15 cellular contexts compared by ENCODE assay signal in the genomic region with DNA sequence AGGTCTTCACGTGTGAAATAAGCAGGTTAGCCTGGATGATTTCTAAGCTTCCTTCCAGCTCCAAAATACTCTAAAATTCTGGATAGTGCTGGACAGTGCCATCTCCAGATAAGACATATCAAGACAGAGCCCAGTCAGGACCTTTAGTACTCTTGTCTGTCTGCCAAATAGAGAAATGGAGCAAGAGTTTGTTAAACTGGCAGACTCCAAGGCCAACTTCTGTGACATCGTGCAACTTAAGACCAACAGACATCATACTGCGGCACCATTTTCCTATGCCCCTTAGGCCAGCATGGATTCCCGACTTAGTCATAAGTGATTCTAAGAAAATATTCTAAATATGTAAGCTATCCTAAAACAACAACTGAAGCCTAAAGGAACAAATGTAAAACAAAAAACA.
DNase-seq lines count a peak whose midpoint lies in the region; ATAC-seq, FAIRE-seq and TF ChIP-seq lines count a peak whose summit lies in the region.
"Had no signal": no experiment of that assay in that cellular context is flagged by ENCODE, and none has a peak within 500 bp of the region (broad histone marks: within the 10 kb centered on the region; RNA-seq: fewer than 3 reads in every experiment).

No MANE protein-coding gene starts in this region.

- WGBS in liver: 71% methylated on average over 4 of the region's 4 CpGs
- 97% methylated on average over 4 of the region's 4 CpGs for WGBS in HepG2 (ENCODE audit: low lambda C conversion rate)

- CTCF ChIA-PET in HepG2 (lab: Yijun Ruan, JAX; ENCODE audit: low intra/inter-chr PET ratio, low total read pairs): no interaction called here

- TF ChIP-seq POLR2A in HepG2 (IDR thresholded peaks at IDR 0.05; ENCODE audit: insufficient read depth in 1 of 2, low read depth in 2 of 2, low read length in 2 of 2): no peak

- H3K9ac ChIP-seq in liver (ENCODE audit: low read depth in 1 of 2, low read length in 2 of 2) (no peak overlapping the region), HepG2 (ENCODE audit: insufficient read depth, low read depth, low read length) (no peak overlapping the region), muscle layer of colon (ENCODE audit: low read length) (no peak overlapping the region)

- H3K4me2 ChIP-seq in HepG2 (ENCODE audit: low read depth, low read length): no peak overlapping the region

- ATAC-seq in HepG2 (no peak), GM18511 (IDR thresholded peaks at IDR 0.05; ENCODE audit: unreplicated experiment) (no peak), HG02759 (IDR thresholded peaks at IDR 0.05; ENCODE audit: unreplicated experiment) (no peak)
- no peak for ATAC-seq in stimulated activated memory B cell treated with anti-CD40 and anti-IgM and Interleukin-4, amounts not matched to agents 10 μg/mL and 1 μg/mL and 100 μg/mL, for 72 hours

- BruUV-seq in HepG2 (replicated peaks; lab: Mats Ljungman, UMichigan): no TSS peak

- no peaks in the 10 kb centered on the region for H3K36me3 ChIP-seq in liver (ENCODE audit: control insufficient read depth in 4 of 4, insufficient read depth in 3 of 4, low read depth in 1 of 4, low read length in 3 of 4)
- H3K36me3 ChIP-seq in HepG2 (replicated peaks in 1 of 2; ENCODE audit: control insufficient read depth in 1 of 2, insufficient read depth in 2 of 2, low read length in 2 of 2): no peaks in the 10 kb centered on the region; a peak in 1 of 5 replicates
- no peaks in the 10 kb centered on the region for H3K36me3 ChIP-seq in muscle layer of colon (ENCODE audit: insufficient read depth, low read length)
- H3K36me3 ChIP-seq: ascending aorta had no signal

- POLR2A ChIA-PET in HepG2 (lab: Yijun Ruan, JAX): no interaction called here

- H3K9me3 Mint-ChIP-seq in stimulated activated memory B cell treated with anti-CD40 and anti-IgM and Interleukin-4, amounts not matched to agents 10 μg/mL and 1 μg/mL and 100 μg/mL, for 72 hours: no peaks in the 10 kb centered on the region

- H3K27ac Mint-ChIP-seq in stimulated activated memory B cell treated with anti-CD40 and anti-IgM and Interleukin-4, amounts not matched to agents 10 μg/mL and 1 μg/mL and 100 μg/mL, for 72 hours: no peak overlapping the region

- H3K4me1 Mint-ChIP-seq in stimulated activated memory B cell treated with anti-CD40 and anti-IgM and Interleukin-4, amounts not matched to agents 10 μg/mL and 1 μg/mL and 100 μg/mL, for 72 hours: peaks cover 55% of the 10 kb centered on the region

- no peaks in the 10 kb centered on the region for H3K27me3 Mint-ChIP-seq in stimulated activated memory B cell treated with anti-CD40 and anti-IgM and Interleukin-4, amounts not matched to agents 10 μg/mL and 1 μg/mL and 100 μg/mL, for 72 hours

- FAIRE-seq in HepG2 (lab: Jason Lieb, UNC): no peak
- FAIRE-seq: RCC 7860 had no signal

- no peak for TF ChIP-seq CTCF in liver (IDR thresholded peaks at IDR 0.05; ENCODE audit: low read depth, low read length, missing input control)
- no peak for TF ChIP-seq CTCF in HepG2 (CRISPR knock-in tag; IDR thresholded peaks at IDR 0.05)

- intact Hi-C loops in HepG2 (cut with micrococcal nuclease; ENCODE audit: unreplicated experiment): no loop called here

- H3K4me3 Mint-ChIP-seq in stimulated activated memory B cell treated with anti-CD40 and anti-IgM and Interleukin-4, amounts not matched to agents 10 μg/mL and 1 μg/mL and 100 μg/mL, for 72 hours: no peak overlapping the region

- DNase-seq in HepG2 (ENCODE audit: low spot score): no peak
- DNase-seq in epithelial cell of prostate (ENCODE audit: low read depth, low spot score): no peak
- DNase-seq in activated T-cell treated with anti-CD3 and anti-CD28 coated beads for 4 hours: no peak
- DNase-seq: ACHN; activated CD8-positive, alpha-beta memory T cell treated with anti-CD3 and anti-CD28 coated beads, Interleukin-2, amount 50 U/mL, for 4 hours; islet precursor cell; NCI-H345; stimulated activated CD4-positive, alpha-beta T cell treated with anti-CD3 and anti-CD28 coated beads, Interleukin-4, amount 100 ng/mL, for 24 hours had no signal

- no peak overlapping the region for H2AFZ ChIP-seq in HepG2 (ENCODE audit: low read length)

- TF ChIP-seq RAD21 in liver (IDR thresholded peaks at IDR 0.05) (no peak), HepG2 (CRISPR knock-in tag; IDR thresholded peaks at IDR 0.05) (no peak)

- H3K79me2 ChIP-seq in HepG2 (ENCODE audit: insufficient read depth, low read length): peaks cover 19% of the 10 kb centered on the region

- H3K9me3 ChIP-seq in liver (ENCODE audit: control insufficient read depth in 4 of 4, low read length in 3 of 4) (no peaks in the 10 kb centered on the region), HepG2 (ENCODE audit: low read length) (no peaks in the 10 kb centered on the region), muscle layer of colon (ENCODE audit: low read length) (no peaks in the 10 kb centered on the region)
- H3K9me3 ChIP-seq: ascending aorta had no signal

- H3K36me3 Mint-ChIP-seq in stimulated activated memory B cell treated with anti-CD40 and anti-IgM and Interleukin-4, amounts not matched to agents 10 μg/mL and 1 μg/mL and 100 μg/mL, for 72 hours: peaks cover 5% of the 10 kb centered on the region

- in situ Hi-C loops in HepG2 (cut with HindIII; ENCODE audit: extremely low pct_ligation_motif_present, low pct_unique_long_range_greater_than_20kb): no loop called here

- H3K4me1 ChIP-seq in liver (ENCODE audit: control insufficient read depth in 4 of 4, insufficient read depth in 4 of 4, low read length in 3 of 4) (peaks cover 12 to 29% (median 19%) of the 10 kb centered on the region in 4 donors), HepG2 (ENCODE audit: insufficient read depth, low read length) (no peaks in the 10 kb centered on the region; the same call in 1 of the 2 replicates), muscle layer of colon (ENCODE audit: insufficient read depth, low read length) (peaks cover 85% of the 10 kb centered on the region)

- no peaks in the 10 kb centered on the region for H3K27me3 ChIP-seq in liver (ENCODE audit: control insufficient read depth in 4 of 4, insufficient read depth in 4 of 4, low read length in 3 of 4)
- no peaks in the 10 kb centered on the region for H3K27me3 ChIP-seq in HepG2 (ENCODE audit: control insufficient read depth in 1 of 2, insufficient read depth in 2 of 2, low read length in 2 of 2)
- H3K27me3 ChIP-seq in muscle layer of colon (ENCODE audit: control insufficient read depth in 1 of 2, insufficient read depth in 2 of 2, low read length in 2 of 2): no peaks in the 10 kb centered on the region
- H3K27me3 ChIP-seq: ascending aorta had no signal

- H4K20me1 ChIP-seq in HepG2 (ENCODE audit: insufficient read depth, low read length): peaks cover 21% of the 10 kb centered on the region; the same call in 1 of the 2 replicates

- H3K4me3 ChIP-seq in liver (ENCODE audit: low read depth in 1 of 3, low read length in 3 of 3) (no peak overlapping the region), HepG2 (replicated peaks in 1 of 3; ENCODE audit: insufficient read depth in 1 of 3, low read depth in 2 of 3, low read length in 3 of 3) (no peak overlapping the region), muscle layer of colon (ENCODE audit: low read depth in 1 of 2, low read length in 2 of 2) (no peak overlapping the region)
- H3K4me3 ChIP-seq: ascending aorta had no signal

- TF ChIP-seq EP300 in HepG2 (IDR thresholded peaks at IDR 0.05; ENCODE audit: low read depth in 2 of 2, low read length in 2 of 2) (no peak), HepG2 (CRISPR knock-in tag; IDR thresholded peaks at IDR 0.05; ENCODE audit: borderline replicate concordance) (no peak)

- H3K27ac ChIP-seq in liver (ENCODE audit: low read depth in 1 of 2, low read length in 2 of 2): peak overlapping the region in 1 of 2 donors; percentile 46
- no peak overlapping the region for H3K27ac ChIP-seq in HepG2 (ENCODE audit: extremely low read length, insufficient read depth, low read length)
- H3K27ac ChIP-seq in epithelial cell of prostate: peak overlapping the region; percentile 95
- H3K27ac ChIP-seq in muscle layer of colon (ENCODE audit: low read depth, low read length): peak overlapping the region; percentile 45

TF ChIP-seq in liver, 16 proteins besides CTCF, POLR2A, EP300 and RAD21 (continues in another document):
- no peak for TF ChIP-seq GABPA (IDR thresholded peaks at IDR 0.05 in 1 of 2, conservative IDR thresholded peaks at IDR 0.05 in 1 of 2)
- no peak for TF ChIP-seq FOXA1 (IDR thresholded peaks at IDR 0.05)
- TF ChIP-seq, protein P1, sequence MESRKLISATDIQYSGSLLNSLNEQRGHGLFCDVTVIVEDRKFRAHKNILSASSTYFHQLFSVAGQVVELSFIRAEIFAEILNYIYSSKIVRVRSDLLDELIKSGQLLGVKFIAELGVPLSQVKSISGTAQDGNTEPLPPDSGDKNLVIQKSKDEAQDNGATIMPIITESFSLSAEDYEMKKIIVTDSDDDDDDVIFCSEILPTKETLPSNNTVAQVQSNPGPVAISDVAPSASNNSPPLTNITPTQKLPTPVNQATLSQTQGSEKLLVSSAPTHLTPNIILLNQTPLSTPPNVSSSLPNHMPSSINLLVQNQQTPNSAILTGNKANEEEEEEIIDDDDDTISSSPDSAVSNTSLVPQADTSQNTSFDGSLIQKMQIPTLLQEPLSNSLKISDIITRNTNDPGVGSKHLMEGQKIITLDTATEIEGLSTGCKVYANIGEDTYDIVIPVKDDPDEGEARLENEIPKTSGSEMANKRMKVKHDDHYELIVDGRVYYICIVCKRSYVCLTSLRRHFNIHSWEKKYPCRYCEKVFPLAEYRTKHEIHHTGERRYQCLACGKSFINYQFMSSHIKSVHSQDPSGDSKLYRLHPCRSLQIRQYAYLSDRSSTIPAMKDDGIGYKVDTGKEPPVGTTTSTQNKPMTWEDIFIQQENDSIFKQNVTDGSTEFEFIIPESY (IDR thresholded peaks at IDR 0.05): no peak
- TF ChIP-seq HNF4A (conservative IDR thresholded peaks at IDR 0.05): peak in 1 of 2 donors; percentile 10
